In the genomic region with DNA sequence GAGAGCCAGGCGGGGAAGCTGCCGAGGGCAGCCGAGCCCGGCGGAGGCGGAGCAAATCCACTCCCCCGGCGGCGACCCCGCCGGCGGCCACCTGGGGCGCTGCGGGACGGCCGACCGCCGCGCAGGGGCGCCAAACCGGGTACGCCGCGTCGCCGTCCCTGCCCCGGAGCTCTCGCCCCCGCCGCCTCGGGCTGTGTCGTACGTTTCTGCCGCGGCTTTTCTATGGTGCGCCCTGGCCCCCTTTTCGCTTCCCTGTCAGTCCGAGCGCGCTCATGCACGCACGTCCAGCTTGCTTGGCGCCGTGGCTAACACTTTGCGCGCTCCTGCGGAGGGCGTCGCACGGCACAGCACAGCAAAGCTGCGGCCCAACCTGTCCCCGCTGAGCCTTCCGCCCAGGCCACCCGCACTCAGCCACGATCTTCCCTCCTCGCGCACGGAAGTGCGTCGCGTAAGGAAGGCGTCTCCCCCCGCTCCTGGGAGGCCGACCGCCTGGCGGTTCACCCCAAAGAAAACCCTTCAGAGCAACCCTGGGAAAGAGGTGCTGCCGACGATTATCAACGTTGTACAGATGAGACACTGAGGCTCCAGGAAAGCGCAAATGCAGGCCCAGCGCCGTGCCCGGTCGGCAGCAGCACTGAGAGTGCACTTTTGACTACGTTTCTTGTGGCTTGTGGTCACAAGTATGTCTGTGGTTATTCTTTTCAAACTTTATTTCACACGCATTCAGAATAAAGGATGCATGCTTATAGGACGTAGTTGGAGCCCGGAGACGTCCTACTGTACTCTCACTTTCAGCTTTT, we compare ENCODE assay signal across 8 cellular contexts. TPM values are rescaled to one million over a fixed set of nuclear protein-coding genes. Genes with fewer than 3 reads are reported as not detected.
DNase-seq lines count a peak whose midpoint lies in the region; ATAC-seq and TF ChIP-seq lines count a peak whose summit lies in the region.

Gene HECTD1, minus strand, starts transcription at position 48 of the 800 bp plus-strand sequence. CDS start 1,857 bp downstream, outside the sequence.

- H3K9ac ChIP-seq in duodenal mucosa (ENCODE audit: low read depth in 1 of 2, low read length in 2 of 2), result peak within 1 kb of the TSS; percentile 91 to 95

- no peaks in the 10 kb centered on the region for H3K9me3 Mint-ChIP-seq in CD4-positive, alpha-beta T cell

- peak within 1 kb of the TSS; percentile 87 to 94 for H3K4me3 ChIP-seq in duodenal mucosa (ENCODE audit: low read depth in 1 of 2, low read length in 2 of 2)
- H3K4me3 ChIP-seq in lower lobe of right lung, result peak within 1 kb of the TSS; percentile 94

- H3K4me3 Mint-ChIP-seq in CD4-positive, alpha-beta T cell, result peak within 1 kb of the TSS; percentile 93

- no peaks in the 10 kb centered on the region for H3K27me3 ChIP-seq in CD4-positive, alpha-beta T cell (ENCODE audit: control insufficient read depth, insufficient read depth, low read length)
- no peaks in the 10 kb centered on the region for H3K27me3 ChIP-seq in duodenal mucosa (ENCODE audit: control insufficient read depth in 1 of 2, insufficient read depth in 2 of 2, low read length in 2 of 2)
- H3K27me3 ChIP-seq in lower lobe of right lung (ENCODE audit: low read depth), result no peaks in the 10 kb centered on the region

- peak within 1 kb of the TSS; percentile 95 for H3K27ac ChIP-seq in CD4-positive, alpha-beta T cell (ENCODE audit: low read depth, low read length)
- H3K27ac ChIP-seq in duodenal mucosa (ENCODE audit: low read depth, low read length) (peak within 1 kb of the TSS; percentile 100), lower lobe of right lung (peak within 1 kb of the TSS; percentile 100)

- H3K4me1 ChIP-seq in duodenal mucosa (ENCODE audit: control insufficient read depth in 1 of 2, insufficient read depth in 2 of 2, low read length in 2 of 2) (peaks cover 10 to 19% of the 10 kb centered on the region in 2 donors), lower lobe of right lung (peaks cover 34% of the 10 kb centered on the region)

- TF ChIP-seq CTCF in CD4-positive, alpha-beta T cell (IDR thresholded peaks at IDR 0.05), result peak; percentile 74
- peak; percentile 88 for TF ChIP-seq CTCF in lower lobe of right lung (IDR thresholded peaks at IDR 0.05)

- CTCF ChIA-PET in CD4-positive, alpha-beta T cell (lab: Charles Lee), result interaction anchor here (0.7 to 2.9 kb wide), 23 partner anchors 9 to 870 kb away, joined by 3 to 15 read pairs (median 5); partner anchors contain the start of genes AP4S1, DTD2, HEATR5A and STRN3

- H3K36me3 ChIP-seq in duodenal mucosa (ENCODE audit: control insufficient read depth in 1 of 2, insufficient read depth in 2 of 2, low read length in 2 of 2) (peaks cover 0 to 5% of the 10 kb centered on the region in 2 donors), lower lobe of right lung (peaks cover 9% of the 10 kb centered on the region)

- peaks cover 43% of the 10 kb centered on the region for H3K36me3 Mint-ChIP-seq in CD4-positive, alpha-beta T cell (ENCODE audit: low read depth)

- peak; percentile 76 to 88 (median 84) for DNase-seq in CD4-positive, alpha-beta T cell
- DNase-seq in NCI-H748 treated with DMSO at 0.1 percent for 48 hours (lab: John Stamatoyannopoulos, UW) (peak; percentile 89), lower lobe of right lung (peak; percentile 94)
- DNase-seq in activated CD4-positive, alpha-beta T cell treated with anti-CD3 and anti-CD28 coated beads, Interleukin-2, amount 50 U/mL, for 48 hours, result peak; percentile 87 to 90
- DNase-seq in stimulated activated CD4-positive, alpha-beta T cell treated with anti-CD3 and anti-CD28 coated beads, TNF-alpha, amount 100 ng/mL, for 24 hours (ENCODE audit: low read depth in 3 of 3), result peak; percentile 76 to 89 (median 82)

- H3K27me3 Mint-ChIP-seq in CD4-positive, alpha-beta T cell, result no peaks in the 10 kb centered on the region

- H3K27ac Mint-ChIP-seq in CD4-positive, alpha-beta T cell, result peak within 1 kb of the TSS; percentile 97

- intact Hi-C loops in CD4-positive, alpha-beta T cell (cut with DNase I, micrococcal nuclease), result loop anchor here (2.0 to 10.0 kb wide), 15 partner anchors 15 to 999 kb away; partner anchors contain the start of genes AP4S1 (in 2 of the 2), ARHGAP5 (in 2 of the 2), HEATR5A (in 2 of the 2) and STRN3 (in 2 of the 2)
- intact Hi-C loops in lower lobe of right lung (cut with DNase I), result no loop called here

- ATAC-seq in CD4-positive, alpha-beta T cell (ENCODE audit: poor library complexity), result peak; percentile 69
- peak; percentile 73 for ATAC-seq in GM19395 (IDR thresholded peaks at IDR 0.05; ENCODE audit: unreplicated experiment)
- ATAC-seq in HG03558 (IDR thresholded peaks at IDR 0.05; ENCODE audit: extremely low read depth, unreplicated experiment), result peak; percentile 46
- peak; percentile 96 to 97 for ATAC-seq in lower lobe of right lung

- H3K4me1 Mint-ChIP-seq in CD4-positive, alpha-beta T cell (ENCODE audit: low read depth), result peaks cover 67% of the 10 kb centered on the region

- H3K9me3 ChIP-seq in CD4-positive, alpha-beta T cell (ENCODE audit: control insufficient read depth, low read length), result no peaks in the 10 kb centered on the region
- H3K9me3 ChIP-seq in duodenal mucosa (ENCODE audit: control insufficient read depth in 1 of 2, low read length in 2 of 2), result no peaks in the 10 kb centered on the region
- no peaks in the 10 kb centered on the region for H3K9me3 ChIP-seq in lower lobe of right lung

- POLR2A ChIA-PET in CD4-positive, alpha-beta T cell (lab: Charles Lee), result interaction anchor here (0.5 to 4.5 kb wide), 46 partner anchors 10 to 995 kb away, joined by 3 to 63 read pairs (median 4); partner anchors contain the start of genes AP4S1, ARHGAP5, DTD2 and G2E3

RNA-seq across cellular contexts. Expression of gene HECTD1, which starts in this region (rescaled TPM):
- total RNA-seq in CD4-positive, alpha-beta T cell, result 100 to 1,000 TPM; 162 to 168 TPM
- total RNA-seq in lower lobe of right lung, result 166 TPM

Comparison
In these comparisons a context has a peak if more than half of its experiments do, and no peak if none do; other contexts are left out.
1. Peak in every context shown above with its lines: DNase-seq, ATAC-seq, H3K4me3 ChIP-seq and H3K27ac ChIP-seq.
2. ATAC-seq: peak in every context shown above with its lines; median percentile 96 in lower lobe of right lung; 73 in GM19395; 69 in CD4-positive, alpha-beta T cell; 46 in HG03558.